10 cellular contexts compared by ENCODE assay signal in genomic region chr16:50279142-50279865, GRCh38. TPM values are rescaled to one million over a fixed set of nuclear protein-coding genes. Genes with fewer than 3 reads are reported as not detected.
DNase-seq lines count a peak whose midpoint lies in the region; ATAC-seq lines count a peak whose summit lies in the region.
"Had no signal": no experiment of that assay in that cellular context is flagged by ENCODE, and none has a peak within 500 bp of the region (broad histone marks: within the 10 kb centered on the region; RNA-seq: fewer than 3 reads in every experiment).

No MANE protein-coding gene starts in this region.

- peak overlapping the region; percentile 96 for H3K27ac Mint-ChIP-seq in stimulated activated memory B cell treated with anti-CD40 and anti-IgM and Interleukin-4, amounts not matched to agents 10 μg/mL and 1 μg/mL and 100 μg/mL, for 72 hours

- peaks cover 99% of the 10 kb centered on the region for H3K4me1 Mint-ChIP-seq in stimulated activated memory B cell treated with anti-CD40 and anti-IgM and Interleukin-4, amounts not matched to agents 10 μg/mL and 1 μg/mL and 100 μg/mL, for 72 hours

- H3K36me3 Mint-ChIP-seq in stimulated activated memory B cell treated with anti-CD40 and anti-IgM and Interleukin-4, amounts not matched to agents 10 μg/mL and 1 μg/mL and 100 μg/mL, for 72 hours: peaks cover 22% of the 10 kb centered on the region

- intact Hi-C loops in left ventricle myocardium superior (cut with micrococcal nuclease): no loop called here

- H3K27me3 Mint-ChIP-seq in stimulated activated memory B cell treated with anti-CD40 and anti-IgM and Interleukin-4, amounts not matched to agents 10 μg/mL and 1 μg/mL and 100 μg/mL, for 72 hours: no peaks in the 10 kb centered on the region

- peaks cover 3% of the 10 kb centered on the region for H3K9me3 Mint-ChIP-seq in stimulated activated memory B cell treated with anti-CD40 and anti-IgM and Interleukin-4, amounts not matched to agents 10 μg/mL and 1 μg/mL and 100 μg/mL, for 72 hours

- DNase-seq in SIG-M5 treated with dmso at 0.1 percent for 504 hours (lab: John Stamatoyannopoulos, UW; ENCODE audit: unreplicated experiment) (peak; percentile 78), SIG-M5 (lab: John Stamatoyannopoulos, UW) (no peak), SKM-1 (lab: John Stamatoyannopoulos, UW; ENCODE audit: unreplicated experiment) (peak; percentile 74), left ventricle myocardium superior (peak; percentile 70), amniotic stem cell (lab: John Stamatoyannopoulos, UW) (no peak)
- DNase-seq: activated naive CD4-positive, alpha-beta T cell had no signal

- peak; percentile 51 for ATAC-seq in left ventricle myocardium superior
- no peak for ATAC-seq in stimulated activated memory B cell treated with anti-CD40 and anti-IgM and Interleukin-4, amounts not matched to agents 10 μg/mL and 1 μg/mL and 100 μg/mL, for 72 hours
- ATAC-seq in GM18502 (IDR thresholded peaks at IDR 0.05; ENCODE audit: poor library complexity, unreplicated experiment): no peak
- no peak for ATAC-seq in GM21619 (IDR thresholded peaks at IDR 0.05; ENCODE audit: unreplicated experiment)
- ATAC-seq: A549 had no signal

- peak overlapping the region; percentile 24 for H3K4me3 Mint-ChIP-seq in stimulated activated memory B cell treated with anti-CD40 and anti-IgM and Interleukin-4, amounts not matched to agents 10 μg/mL and 1 μg/mL and 100 μg/mL, for 72 hours

RNA-seq across cellular contexts. Expression of gene ADCY7, which starts 13.0 kb away (rescaled TPM):
- 8.3 TPM for total RNA-seq in left ventricle myocardium superior

Comparison
In these comparisons a context has a peak if more than half of its experiments do, and no peak if none do; other contexts are left out.
1. DNase-seq: peak in SIG-M5 treated with dmso at 0.1 percent for 504 hours (single experiment), SKM-1 (single experiment) and left ventricle myocardium superior (single experiment); none in SIG-M5 (single experiment) and amniotic stem cell (single experiment).